Comparison of ENCODE assay signal across 2 cellular contexts in genomic region chr4:177411996-177412395, GRCh38.
TF ChIP-seq lines count a peak whose summit lies in the region.

No MANE protein-coding gene starts in this region.

TF ChIP-seq in liver, 16 proteins besides CTCF, POLR2A, EP300 and RAD21 (continued from another document):
- TF ChIP-seq ZBTB33 (IDR thresholded peaks at IDR 0.05) = peak; percentile 78
- TF ChIP-seq FOXA2 (IDR thresholded peaks at IDR 0.05) = peak; percentile 63
- no peak for TF ChIP-seq GABPA (IDR thresholded peaks at IDR 0.05 in 1 of 2, conservative IDR thresholded peaks at IDR 0.05 in 1 of 2)
- TF ChIP-seq TAF1 (conservative IDR thresholded peaks at IDR 0.05) = no peak
- TF ChIP-seq REST (IDR thresholded peaks at IDR 0.05) = peak; percentile 24
- TF ChIP-seq YY1 (IDR thresholded peaks at IDR 0.05) = peak; percentile 85
- TF ChIP-seq, protein P1, sequence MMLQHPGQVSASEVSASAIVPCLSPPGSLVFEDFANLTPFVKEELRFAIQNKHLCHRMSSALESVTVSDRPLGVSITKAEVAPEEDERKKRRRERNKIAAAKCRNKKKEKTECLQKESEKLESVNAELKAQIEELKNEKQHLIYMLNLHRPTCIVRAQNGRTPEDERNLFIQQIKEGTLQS (IDR thresholded peaks at IDR 0.05) = no peak
- no peak for TF ChIP-seq EGR1 (IDR thresholded peaks at IDR 0.05; ENCODE audit: low read depth in 2 of 2)
- TF ChIP-seq NR2F2 (IDR thresholded peaks at IDR 0.05) = no peak

TF ChIP-seq in HepG2, 621 proteins besides CTCF, POLR2A, EP300 and RAD21 (continued from another document):
- TF ChIP-seq ZNF30 (CRISPR knock-in tag; IDR thresholded peaks at IDR 0.05) (no peak), MAZ (IDR thresholded peaks at IDR 0.05; ENCODE audit: borderline replicate concordance, low read depth, low read length) (no peak), MAZ (CRISPR knock-in tag; IDR thresholded peaks at IDR 0.05; ENCODE audit: low read depth) (no peak), NAIF1 (CRISPR knock-in tag; IDR thresholded peaks at IDR 0.05; ENCODE audit: borderline replicate concordance) (no peak), ZNF773 (CRISPR knock-in tag; IDR thresholded peaks at IDR 0.05; ENCODE audit: borderline replicate concordance) (no peak), REXO4 (CRISPR knock-in tag; IDR thresholded peaks at IDR 0.05; ENCODE audit: borderline replicate concordance) (no peak), GLMP (CRISPR knock-in tag; IDR thresholded peaks at IDR 0.05; ENCODE audit: borderline replicate concordance) (no peak), IRF2 (CRISPR knock-in tag; IDR thresholded peaks at IDR 0.05) (no peak)
- TF ChIP-seq, protein P2, sequence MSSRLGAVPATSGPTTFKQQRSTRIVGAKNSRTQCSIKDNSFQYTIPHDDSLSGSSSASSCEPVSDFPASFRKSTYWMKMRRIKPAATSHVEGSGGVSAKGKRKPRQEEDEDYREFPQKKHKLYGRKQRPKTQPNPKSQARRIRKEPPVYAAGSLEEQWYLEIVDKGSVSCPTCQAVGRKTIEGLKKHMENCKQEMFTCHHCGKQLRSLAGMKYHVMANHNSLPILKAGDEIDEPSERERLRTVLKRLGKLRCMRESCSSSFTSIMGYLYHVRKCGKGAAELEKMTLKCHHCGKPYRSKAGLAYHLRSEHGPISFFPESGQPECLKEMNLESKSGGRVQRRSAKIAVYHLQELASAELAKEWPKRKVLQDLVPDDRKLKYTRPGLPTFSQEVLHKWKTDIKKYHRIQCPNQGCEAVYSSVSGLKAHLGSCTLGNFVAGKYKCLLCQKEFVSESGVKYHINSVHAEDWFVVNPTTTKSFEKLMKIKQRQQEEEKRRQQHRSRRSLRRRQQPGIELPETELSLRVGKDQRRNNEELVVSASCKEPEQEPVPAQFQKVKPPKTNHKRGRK (CRISPR knock-in tag; IDR thresholded peaks at IDR 0.05) = no peak
